19 cellular contexts compared by ENCODE assay signal in the genomic region with DNA sequence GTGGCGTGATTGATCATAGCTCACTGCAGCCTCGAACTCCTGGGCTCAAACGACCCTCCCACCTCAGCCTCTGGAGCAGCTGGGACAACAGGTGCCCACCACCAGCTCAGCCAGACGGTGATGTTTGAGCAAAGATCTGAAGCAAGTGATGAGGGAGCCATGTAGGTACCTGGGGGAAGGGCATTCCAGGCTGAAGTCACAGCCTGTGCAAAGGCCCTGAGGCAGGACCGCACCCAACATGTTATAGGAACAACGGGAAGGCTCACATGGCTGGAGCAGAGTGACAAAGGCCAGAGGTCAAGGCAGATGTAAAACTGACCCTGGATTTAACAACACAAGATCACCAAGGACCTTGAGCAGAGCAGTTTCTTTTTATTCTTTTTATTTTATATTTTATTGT. TPM values are rescaled to one million over a fixed set of nuclear protein-coding genes. Genes with fewer than 3 reads are reported as not detected.
DNase-seq lines count a peak whose midpoint lies in the region; ATAC-seq, FAIRE-seq and TF ChIP-seq lines count a peak whose summit lies in the region.
"Had no signal": no experiment of that assay in that cellular context is flagged by ENCODE, and none has a peak within 500 bp of the region (broad histone marks: within the 10 kb centered on the region; RNA-seq: fewer than 3 reads in every experiment).

No MANE protein-coding gene starts in this region.

- intact Hi-C loops in CD14-positive monocyte (cut with micrococcal nuclease), result loop anchor here (5.0 to 10.0 kb wide), 3 partner anchors 46 to 218 kb away; partner anchors contain the start of gene KDM4B (in 1 of the 2)

- H3K9ac ChIP-seq in H1 (replicated peaks in 1 of 4; ENCODE audit: extremely low read depth in 1 of 4, low read depth in 3 of 4, low read length in 3 of 4), result no peak overlapping the region

- H3K18ac ChIP-seq in H1 (ENCODE audit: extremely low read depth, low read length), result no peak overlapping the region

- H3K36me3 Mint-ChIP-seq in CD14-positive monocyte (no peaks in the 10 kb centered on the region), T-helper 17 cell (ENCODE audit: low read depth) (no peaks in the 10 kb centered on the region)
- H3K36me3 Mint-ChIP-seq in natural killer cell treated with Interleukin-12 subunit alpha and Interleukin-12 subunit beta and Interleukin-15 and Interleukin-18, amount 100 ng/mL, for 72 hours, result no peaks in the 10 kb centered on the region

- H3K4me2 ChIP-seq in H1 (ENCODE audit: insufficient read depth in 1 of 2, low read depth in 2 of 2, low read length in 2 of 2), result no peak overlapping the region
- H3K4me2 ChIP-seq: GM23338 had no signal

- no peak for ATAC-seq in T-helper 17 cell
- ATAC-seq in stimulated activated naive CD8-positive, alpha-beta T cell treated with anti-CD3 and anti-CD28 coated beads, Interleukin-15, Interleukin-2, amounts not matched to agents 100 U/mL and 50 U/mL, for 24 hours, result no peak
- ATAC-seq in HG02678 (IDR thresholded peaks at IDR 0.05; ENCODE audit: unreplicated experiment), result no peak
- no peak for ATAC-seq in natural killer cell treated with Interleukin-12 subunit alpha and Interleukin-12 subunit beta and Interleukin-15 and Interleukin-18, amount 100 ng/mL, for 72 hours
- ATAC-seq: GM12878, GM23338 had no signal

- H3K27ac Mint-ChIP-seq in CD14-positive monocyte (peak overlapping the region; percentile 56 to 96 (median 87)), T-helper 17 cell (peak overlapping the region; percentile 43)
- H3K27ac Mint-ChIP-seq in natural killer cell treated with Interleukin-12 subunit alpha and Interleukin-12 subunit beta and Interleukin-15 and Interleukin-18, amount 100 ng/mL, for 72 hours, result no peak overlapping the region
- H3K27ac Mint-ChIP-seq: B cell; CD4-positive, alpha-beta T cell; GM23338 had no signal

- CTCF ChIA-PET in H1 (lab: Charles Lee; ENCODE audit: partially characterized antibody), result interaction anchor here (0.7 to 9.2 kb wide), 8 partner anchors 10 to 180 kb away, joined by 3 to 100 read pairs (median 4); no protein-coding TSS in a partner anchor

- H3K9me3 ChIP-seq in T-helper 17 cell (ENCODE audit: control insufficient read depth, low read length, poor library complexity, severe bottlenecking), result no peaks in the 10 kb centered on the region
- no peaks in the 10 kb centered on the region for H3K9me3 ChIP-seq in H1 (ENCODE audit: insufficient read depth in 2 of 2, low read depth in 1 of 2, low read length in 1 of 2)
- H3K9me3 ChIP-seq: HAP-1 had no signal

- DNase-seq in CD14-positive monocyte (ENCODE audit: low spot score) (no peak), T-helper 17 cell (no peak), H1 (ENCODE audit: low read depth in 1 of 2, low spot score in 2 of 2) (no peak), substantia nigra (lab: John Stamatoyannopoulos, UW) (no peak)
- no peak for DNase-seq in stimulated activated naive CD8-positive, alpha-beta T cell treated with anti-CD3 and anti-CD28 coated beads, Interleukin-15, Interleukin-2, amounts not matched to agents 100 U/mL and 50 U/mL, for 24 hours
- DNase-seq in natural killer cell treated with Interleukin-12 subunit alpha and Interleukin-12 subunit beta and Interleukin-15 and Interleukin-18, amount 100 ng/mL, for 72 hours (ENCODE audit: low spot score), result no peak
- DNase-seq: Calu3; CD4-positive, alpha-beta T cell; DMS 273 treated with DMSO at 0.1 percent for 48 hours; DMS79; Karpas-422 had no signal

- H3K4me1 Mint-ChIP-seq in CD14-positive monocyte (peaks cover 51% of the 10 kb centered on the region), T-helper 17 cell (peaks cover 6% of the 10 kb centered on the region)
- peaks cover 4 to 6% of the 10 kb centered on the region in 2 donors for H3K4me1 Mint-ChIP-seq in natural killer cell treated with Interleukin-12 subunit alpha and Interleukin-12 subunit beta and Interleukin-15 and Interleukin-18, amount 100 ng/mL, for 72 hours (ENCODE audit: low read depth in 2 of 2)
- H3K4me1 Mint-ChIP-seq: GM23338 had no signal

- H3K4ac ChIP-seq in H1 (replicated peaks; ENCODE audit: insufficient read length, low read depth, low read length), result no peak overlapping the region

- H3K27me3 ChIP-seq in H1 (replicated peaks in 1 of 4; ENCODE audit: control insufficient read depth in 3 of 4, extremely low read depth in 1 of 4, insufficient read depth in 3 of 4, low read length in 3 of 4), result no peaks in the 10 kb centered on the region

- no peak overlapping the region for H2AK5ac ChIP-seq in H1 (ENCODE audit: low read depth, low read length)

- H3K4me3 Mint-ChIP-seq in CD14-positive monocyte (no peak overlapping the region), T-helper 17 cell (no peak overlapping the region)
- no peak overlapping the region for H3K4me3 Mint-ChIP-seq in natural killer cell treated with Interleukin-12 subunit alpha and Interleukin-12 subunit beta and Interleukin-15 and Interleukin-18, amount 100 ng/mL, for 72 hours
- H3K4me3 Mint-ChIP-seq: B cell; CD4-positive, alpha-beta T cell; GM23338 had no signal

- H3K14ac ChIP-seq in H1 (ENCODE audit: insufficient read length), result no peak overlapping the region

- no peak overlapping the region for H2BK15ac ChIP-seq in H1 (ENCODE audit: low read length)

- TF ChIP-seq POLR2A in H1 (IDR thresholded peaks at IDR 0.05; ENCODE audit: control extremely low read depth in 1 of 2, low read depth in 2 of 2, low read length in 2 of 2), result no peak

- H4K5ac ChIP-seq in H1 (ENCODE audit: insufficient read length, low read depth, low read length), result no peak overlapping the region

- H2BK5ac ChIP-seq in H1 (ENCODE audit: low read depth, low read length), result no peak overlapping the region

- TF ChIP-seq EP300 in H1 (IDR thresholded peaks at IDR 0.05; ENCODE audit: borderline replicate concordance in 1 of 2, low read depth in 2 of 2, low read length in 2 of 2), result no peak

- no peaks in the 10 kb centered on the region for H3K23me2 ChIP-seq in H1 (ENCODE audit: low read depth, low read length)

- TF ChIP-seq CTCF in CD14-positive monocyte (IDR thresholded peaks at IDR 0.05) (no peak), H1 (IDR thresholded peaks at IDR 0.05; ENCODE audit: control extremely low read depth in 1 of 3, insufficient read depth in 1 of 3, low read depth in 1 of 3, low read length in 3 of 3) (no peak)

- peaks cover 0 to 4% (median 0%) of the 10 kb centered on the region in 7 donors for H3K9me3 Mint-ChIP-seq in CD14-positive monocyte
- no peaks in the 10 kb centered on the region for H3K9me3 Mint-ChIP-seq in natural killer cell treated with Interleukin-12 subunit alpha and Interleukin-12 subunit beta and Interleukin-15 and Interleukin-18, amount 100 ng/mL, for 72 hours
- H3K9me3 Mint-ChIP-seq: CD4-positive, alpha-beta T cell; GM23338 had no signal

- TF ChIP-seq RAD21 in H1 (IDR thresholded peaks at IDR 0.05 in 1 of 2, conservative IDR thresholded peaks at IDR 0.05 in 1 of 2; ENCODE audit: low read depth in 2 of 2, low read length in 2 of 2), result no peak

- POLR2A ChIA-PET in H1 (lab: Charles Lee; ENCODE audit: partially characterized antibody), result no interaction called here

- no peak overlapping the region for H3K27ac ChIP-seq in H1 (ENCODE audit: low read depth, low read length)
- peak overlapping the region; percentile 38 for H3K27ac ChIP-seq in substantia nigra (ENCODE audit: low read depth, low read length, poor library complexity, severe bottlenecking)

- no peaks in the 10 kb centered on the region for H3K4me1 ChIP-seq in H1 (replicated peaks in 1 of 4; ENCODE audit: control insufficient read depth in 3 of 4, insufficient read depth in 4 of 4, low read length in 3 of 4)
- H3K4me1 ChIP-seq: HAP-1 had no signal

- no peak overlapping the region for H3K23ac ChIP-seq in H1 (ENCODE audit: insufficient read length)

- H3K27me3 Mint-ChIP-seq in CD14-positive monocyte (ENCODE audit: low read depth in 3 of 3) (no peaks in the 10 kb centered on the region), T-helper 17 cell (no peaks in the 10 kb centered on the region)
- H3K27me3 Mint-ChIP-seq in natural killer cell treated with Interleukin-12 subunit alpha and Interleukin-12 subunit beta and Interleukin-15 and Interleukin-18, amount 100 ng/mL, for 72 hours, result no peaks in the 10 kb centered on the region
- H3K27me3 Mint-ChIP-seq: B cell; CD4-positive, alpha-beta T cell had no signal

- H3K79me2 ChIP-seq in H1 (ENCODE audit: control insufficient read depth in 1 of 2, insufficient read depth in 2 of 2, low read length in 2 of 2), result no peaks in the 10 kb centered on the region

- H3K56ac ChIP-seq in H1 (replicated peaks; ENCODE audit: insufficient read length, low read depth, low read length), result no peak overlapping the region

- no peak overlapping the region for H2BK12ac ChIP-seq in H1 (ENCODE audit: low read depth, low read length)

- no peak overlapping the region for H3K4me3 ChIP-seq in H1 (ENCODE audit: extremely low read depth in 1 of 4, insufficient read depth in 2 of 4, low read depth in 3 of 4, low read length in 4 of 4)
- H3K4me3 ChIP-seq: GM12878, GM23338, HAP-1 had no signal

- H2AFZ ChIP-seq in H1 (ENCODE audit: low read length), result no peak overlapping the region

- H4K20me1 ChIP-seq in H1 (replicated peaks in 1 of 2; ENCODE audit: control insufficient read depth in 1 of 2, insufficient read depth in 2 of 2, low read length in 2 of 2), result no peaks in the 10 kb centered on the region

- no peak overlapping the region for H4K91ac ChIP-seq in H1 (replicated peaks; ENCODE audit: insufficient read length, low read length)

- H2BK20ac ChIP-seq in H1 (ENCODE audit: low read length), result no peak overlapping the region

- no peak for FAIRE-seq in H1 (lab: Jason Lieb, UNC)
- FAIRE-seq: A204.1, GM12878, GM18507 had no signal

- no peaks in the 10 kb centered on the region for H3K79me1 ChIP-seq in H1 (ENCODE audit: low read depth, low read length)

- 89% methylated on average over 5 of the region's 6 CpGs; no CpG with 5 or more reads in 1 of the 2 experiments for WGBS in H1 (ENCODE audit: extremely low coverage in 1 of 2, insufficient coverage in 1 of 2, insufficient read length in 1 of 2, insufficient replicate concordance in 2 of 2, low coverage in 1 of 2, low lambda C conversion rate in 2 of 2, missing lambda C conversion rate in 1 of 2), 2 experiments

- H4K8ac ChIP-seq in H1 (ENCODE audit: extremely low read depth, insufficient read depth, low read length), result no peak overlapping the region

- H2BK120ac ChIP-seq in H1 (replicated peaks; ENCODE audit: low read depth, low read length), result no peak overlapping the region

- H3K36me3 ChIP-seq in H1 (ENCODE audit: control insufficient read depth in 2 of 4, insufficient read depth in 4 of 4, low read length in 3 of 4), result no peaks in the 10 kb centered on the region
- H3K36me3 ChIP-seq: HAP-1 had no signal

RNA-seq across cellular contexts. Expression of gene FEM1A, which starts 14.8 kb away (rescaled TPM):
- polyA plus RNA-seq in CD14-positive monocyte (1 to 10 TPM; 2.1 to 2.4 TPM), H1 (2011; rRNA removed) (6.7 and 8.8 TPM in 2 replicates)
- total RNA-seq in T-helper 17 cell, result 10 to 100 TPM in 1 of 2 donors, 1 to 10 TPM in 1; 9.9 to 13.4 TPM
- 16.1 and 16.4 TPM in 2 replicates for total RNA-seq in H1 (2021; fragmentation: NEBNext Ultra II Directional; extraction: Animal tissue kit (Norgen Biotek cat#: 25700))
- 7.2 TPM for polyA plus RNA-seq in H1 (2011; cell fraction: cytosol; rRNA removed)
- 8.0 TPM for polyA plus RNA-seq in H1 (2011; cell fraction: nucleus; rRNA removed)
- 1.7 to 2.4 TPM (median 2.2 TPM) in 4 replicates for polyA plus RNA-seq in H1 (2012, experiment 1 of 2)
- polyA plus RNA-seq in H1 (2012, experiment 2 of 2), result 1.7 TPM
- polyA plus RNA-seq in H1 (2013, experiment 1 of 2), result 7.3 TPM
- polyA plus RNA-seq in H1 (2013, experiment 2 of 2), result 7.0 TPM
- polyA minus RNA-seq in H1 (2011; rRNA and poly(A)+ RNA removed), result 11.4 and 12.5 TPM in 2 replicates
- polyA minus RNA-seq in H1 (2011; cell fraction: cytosol; rRNA and poly(A)+ RNA removed), result 10.6 TPM
- polyA minus RNA-seq in H1 (2011; cell fraction: nucleus; rRNA and poly(A)+ RNA removed), result 12.2 TPM
- 10 to 100 TPM; 19.7 to 24.0 TPM for total RNA-seq in natural killer cell treated with Interleukin-12 subunit alpha and Interleukin-12 subunit beta and Interleukin-15 and Interleukin-18, amount 100 ng/mL, for 72 hours

RNA-seq across cellular contexts. Expression of gene TICAM1, which starts 25.1 kb away (rescaled TPM):
- polyA plus RNA-seq in CD14-positive monocyte (1 to 10 TPM; 5.9 to 9.2 TPM), H1 (2011; rRNA removed) (0.41 and 0.57 TPM in 2 replicates)
- total RNA-seq in T-helper 17 cell, result 10 to 100 TPM; 23.4 to 29.1 TPM
- 0.65 TPM in 2 replicates for total RNA-seq in H1 (2021; fragmentation: NEBNext Ultra II Directional; extraction: Animal tissue kit (Norgen Biotek cat#: 25700))
- polyA plus RNA-seq in H1 (2011; cell fraction: cytosol; rRNA removed), result 0.21 TPM
- 0.21 TPM for polyA plus RNA-seq in H1 (2011; cell fraction: nucleus; rRNA removed)
- polyA plus RNA-seq in H1 (2012, experiment 1 of 2), result 0.72 to 1.2 TPM (median 0.94 TPM) in 4 replicates
- polyA plus RNA-seq in H1 (2012, experiment 2 of 2), result 0.34 TPM
- polyA plus RNA-seq in H1 (2013, experiment 1 of 2), result 0.95 TPM
- polyA plus RNA-seq in H1 (2013, experiment 2 of 2), result 0.98 TPM
- 0.09 TPM in 1 of 2 replicates, not detected in the other for polyA minus RNA-seq in H1 (2011; rRNA and poly(A)+ RNA removed)
- polyA minus RNA-seq in H1 (2011; cell fraction: cytosol; rRNA and poly(A)+ RNA removed), result not detected
- polyA minus RNA-seq in H1 (2011; cell fraction: nucleus; rRNA and poly(A)+ RNA removed), result not detected
- total RNA-seq in natural killer cell treated with Interleukin-12 subunit alpha and Interleukin-12 subunit beta and Interleukin-15 and Interleukin-18, amount 100 ng/mL, for 72 hours, result 10 to 100 TPM; 42.6 to 47.0 TPM
- total RNA-seq: G401 had no signal

Comparison
In these comparisons a context has a peak if more than half of its experiments do, and no peak if none do; other contexts are left out.
1. H3K27ac Mint-ChIP-seq: peak in CD14-positive monocyte (7 of 7) and T-helper 17 cell (single experiment); none in natural killer cell treated with Interleukin-12 subunit alpha and Interleukin-12 subunit beta and Interleukin-15 and Interleukin-18, amount 100 ng/mL, for 72 hours (0 of 2).
2. RNA of gene TICAM1, which starts 25.1 kb away (total RNA-seq): 42.6 to 47.0 TPM in natural killer cell treated with Interleukin-12 subunit alpha and Interleukin-12 subunit beta and Interleukin-15 and Interleukin-18, amount 100 ng/mL, for 72 hours and 23.4 to 29.1 TPM in T-helper 17 cell; 0.65 TPM in H1; every median in the first group is over 10 times any median in the second.